ENCODE assay signal across 10 cellular contexts in the genomic region with DNA sequence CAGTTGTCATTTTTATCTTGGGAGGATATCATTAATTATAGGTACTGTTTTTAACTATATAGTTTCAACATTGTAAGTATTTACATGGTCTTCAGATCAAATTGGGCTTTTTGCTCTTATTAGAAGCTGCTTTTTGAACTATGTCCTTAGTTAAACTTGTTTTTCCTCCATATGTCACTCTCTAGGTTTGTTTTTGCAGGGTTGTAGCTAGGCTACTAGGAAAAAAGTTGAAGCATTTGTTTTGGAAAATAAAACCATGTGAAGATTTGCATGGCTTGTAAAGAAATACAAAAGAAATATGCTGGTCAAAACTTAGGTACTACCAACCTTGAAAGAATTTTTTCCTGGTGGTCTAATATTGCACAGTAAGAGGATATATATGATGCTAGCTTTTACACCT. TPM values are rescaled to one million over a fixed set of nuclear protein-coding genes. Genes with fewer than 3 reads are reported as not detected.
DNase-seq lines count a peak whose midpoint lies in the region; ATAC-seq and TF ChIP-seq lines count a peak whose summit lies in the region.
"Had no signal": no experiment of that assay in that cellular context is flagged by ENCODE, and none has a peak within 500 bp of the region (broad histone marks: within the 10 kb centered on the region; RNA-seq: fewer than 3 reads in every experiment).

No MANE protein-coding gene starts in this region.

- H3K4me1 Mint-ChIP-seq in T-cell, result peaks cover 54 to 60% (median 57%) of the 10 kb centered on the region in 3 donors
- H3K4me1 Mint-ChIP-seq in stimulated activated memory B cell treated with anti-CD40 and anti-IgM and Interleukin-4, amounts not matched to agents 10 μg/mL and 1 μg/mL and 100 μg/mL, for 72 hours, result peaks cover 36% of the 10 kb centered on the region

- no peaks in the 10 kb centered on the region for H3K27me3 Mint-ChIP-seq in T-cell
- H3K27me3 Mint-ChIP-seq in stimulated activated memory B cell treated with anti-CD40 and anti-IgM and Interleukin-4, amounts not matched to agents 10 μg/mL and 1 μg/mL and 100 μg/mL, for 72 hours, result no peaks in the 10 kb centered on the region

- TF ChIP-seq CTCF in fibroblast of the aortic adventitia (IDR thresholded peaks at IDR 0.05; ENCODE audit: insufficient read depth, low read length), result no peak

- CTCF ChIA-PET in T-cell (lab: Charles Lee), result interaction anchor here in 1 of 2 donors (10.0 kb wide), 1 partner anchor 12 kb away, joined by 109 read pairs; no protein-coding TSS in a partner anchor

- peak overlapping the region; percentile 65 to 85 (median 78) for H3K4me3 Mint-ChIP-seq in T-cell
- no peak overlapping the region for H3K4me3 Mint-ChIP-seq in stimulated activated memory B cell treated with anti-CD40 and anti-IgM and Interleukin-4, amounts not matched to agents 10 μg/mL and 1 μg/mL and 100 μg/mL, for 72 hours

- peaks cover 14% of the 10 kb centered on the region for H3K36me3 Mint-ChIP-seq in T-cell
- H3K36me3 Mint-ChIP-seq in stimulated activated memory B cell treated with anti-CD40 and anti-IgM and Interleukin-4, amounts not matched to agents 10 μg/mL and 1 μg/mL and 100 μg/mL, for 72 hours, result peaks cover 28% of the 10 kb centered on the region

- POLR2A ChIA-PET in T-cell (lab: Charles Lee), result no interaction called here

- H3K4me3 ChIP-seq in fibroblast of the aortic adventitia (ENCODE audit: low read depth, low read length), result no peak overlapping the region

- H3K27ac Mint-ChIP-seq in T-cell, result peak overlapping the region; percentile 92 to 94
- H3K27ac Mint-ChIP-seq in stimulated activated memory B cell treated with anti-CD40 and anti-IgM and Interleukin-4, amounts not matched to agents 10 μg/mL and 1 μg/mL and 100 μg/mL, for 72 hours, result peak overlapping the region; percentile 40

- no peak for ATAC-seq in T-cell (replicated peaks in 1 of 4)
- ATAC-seq in stimulated activated memory B cell treated with anti-CD40 and anti-IgM and Interleukin-4, amounts not matched to agents 10 μg/mL and 1 μg/mL and 100 μg/mL, for 72 hours, result no peak
- no peak for ATAC-seq in GM21515 (IDR thresholded peaks at IDR 0.05; ENCODE audit: unreplicated experiment)

- DNase-seq in DMS79 treated with DMSO at 0.1 percent for 48 hours (lab: John Stamatoyannopoulos, UW) (peak; percentile 60), DMS79 (lab: John Stamatoyannopoulos, UW) (no peak), T-cell (no peak), fibroblast of the aortic adventitia (ENCODE audit: low read depth) (peak; percentile 4), hippocampal formation (lab: John Stamatoyannopoulos, UW) (no peak), NCI-H2196 (lab: John Stamatoyannopoulos, UW; ENCODE audit: unreplicated experiment) (no peak)
- DNase-seq: activated CD4-positive, alpha-beta T cell treated with anti-CD3 and anti-CD28 coated beads, Interleukin-2, amount 50 U/mL, for 4 hours; NCI-H1092 had no signal

- no peaks in the 10 kb centered on the region for H3K9me3 Mint-ChIP-seq in T-cell
- no peaks in the 10 kb centered on the region for H3K9me3 Mint-ChIP-seq in stimulated activated memory B cell treated with anti-CD40 and anti-IgM and Interleukin-4, amounts not matched to agents 10 μg/mL and 1 μg/mL and 100 μg/mL, for 72 hours

RNA-seq across cellular contexts. Expression of gene ARID2, which starts 3.4 kb away (rescaled TPM):
- total RNA-seq in T-cell (10 to 100 TPM; 40.2 to 67.6 (median 43.7) TPM), fibroblast of the aortic adventitia (ENCODE audit: low replicate concordance) (17.5 and 25.0 TPM in 2 replicates)

Comparison
In these comparisons a context has a peak if more than half of its experiments do, and no peak if none do; other contexts are left out.
1. DNase-seq: peak in DMS79 treated with DMSO at 0.1 percent for 48 hours (single experiment) and fibroblast of the aortic adventitia (single experiment); none in DMS79 (single experiment), T-cell (0 of 34), hippocampal formation (0 of 2) and NCI-H2196 (single experiment).